18 cellular contexts compared by ENCODE assay signal in the genomic region with DNA sequence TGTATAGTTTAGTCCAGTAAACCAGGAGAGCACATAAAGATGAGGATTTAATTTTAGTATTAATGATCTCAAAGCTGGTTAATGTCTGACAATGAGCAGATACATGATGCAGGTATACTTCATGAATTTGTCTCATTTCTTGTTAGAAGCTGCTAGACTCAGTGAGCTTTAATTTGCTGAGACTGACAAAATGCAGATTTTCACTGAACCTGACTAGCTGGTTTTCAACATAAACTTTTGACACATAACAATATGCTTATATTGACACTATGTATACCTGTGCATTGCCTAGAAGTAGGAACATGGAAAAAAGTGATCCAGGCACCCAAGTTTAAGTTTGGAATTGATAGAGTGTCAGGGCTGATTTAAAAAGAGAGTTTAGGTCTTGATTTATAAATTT. TPM values are rescaled to one million over a fixed set of nuclear protein-coding genes. Genes with fewer than 3 reads are reported as not detected.
A peak's percentile ranks its signal among the peaks of the same experiment; 100 is the strongest.
DNase-seq lines count a peak whose midpoint lies in the region; ATAC-seq, FAIRE-seq and TF ChIP-seq lines count a peak whose summit lies in the region.
"Had no signal": no experiment of that assay in that cellular context is flagged by ENCODE, and none has a peak within 500 bp of the region (broad histone marks: within the 10 kb centered on the region; RNA-seq: fewer than 3 reads in every experiment).

No MANE protein-coding gene starts in this region.

- H3K79me2 ChIP-seq in HepG2 (ENCODE audit: insufficient read depth, low read length) (no peaks in the 10 kb centered on the region), trophoblast cell (ENCODE audit: control insufficient read depth, insufficient read depth, low read length, poor library complexity) (no peaks in the 10 kb centered on the region)

- TF ChIP-seq RAD21 in HepG2 (CRISPR knock-in tag; IDR thresholded peaks at IDR 0.05): no peak

- H3K18ac ChIP-seq in trophoblast cell (ENCODE audit: low read length): no peak overlapping the region

- BruUV-seq in HepG2 (replicated peaks; lab: Mats Ljungman, UMichigan): no TSS peak

- no peak overlapping the region for H4K12ac ChIP-seq in trophoblast cell (ENCODE audit: low read depth, low read length)

- no peak overlapping the region for H3K14ac ChIP-seq in trophoblast cell (ENCODE audit: low read length)

- no peak for TF ChIP-seq POLR2A in HepG2 (IDR thresholded peaks at IDR 0.05; ENCODE audit: insufficient read depth in 1 of 2, low read depth in 2 of 2, low read length in 2 of 2)
- TF ChIP-seq POLR2A in right lobe of liver (IDR thresholded peaks at IDR 0.05): no peak

- no peak for TF ChIP-seq CTCF in HepG2 (CRISPR knock-in tag; IDR thresholded peaks at IDR 0.05)
- TF ChIP-seq CTCF in right lobe of liver (IDR thresholded peaks at IDR 0.05): no peak

- no peak overlapping the region for H4K91ac ChIP-seq in trophoblast cell (ENCODE audit: low read depth, low read length)

- CTCF ChIA-PET in HepG2 (lab: Yijun Ruan, JAX; ENCODE audit: low intra/inter-chr PET ratio, low total read pairs): no interaction called here

- H2BK12ac ChIP-seq in trophoblast cell (ENCODE audit: low read length): no peak overlapping the region

- H3K9ac ChIP-seq in HepG2 (ENCODE audit: insufficient read depth, low read depth, low read length) (no peak overlapping the region), trophoblast cell (ENCODE audit: low read length) (no peak overlapping the region)

- no peak for DNase-seq in HepG2 (ENCODE audit: low spot score)
- no peak for DNase-seq in right lobe of liver
- DNase-seq in OCI-M1 (lab: John Stamatoyannopoulos, UW): peak; percentile 55
- no peak for DNase-seq in trophoblast cell
- DNase-seq in SHP77 (lab: John Stamatoyannopoulos, UW): no peak
- DNase-seq: 8988T; BE2C; CD8-positive, alpha-beta T cell; COR-L47; GF-D8; HCEC 1CT; HFFc6 had no signal

- no peak for FAIRE-seq in HepG2 (lab: Jason Lieb, UNC)
- FAIRE-seq: D721Med, HTR-8/SVneo had no signal

- POLR2A ChIA-PET in HepG2 (lab: Yijun Ruan, JAX): no interaction called here

- no peaks in the 10 kb centered on the region for H4K20me1 ChIP-seq in HepG2 (ENCODE audit: insufficient read depth, low read length)

- in situ Hi-C loops in HepG2 (cut with HindIII; ENCODE audit: extremely low pct_ligation_motif_present, low pct_unique_long_range_greater_than_20kb): no loop called here

- H2AK5ac ChIP-seq in trophoblast cell (ENCODE audit: low read length): no peak overlapping the region

- H3K4me2 ChIP-seq in HepG2 (ENCODE audit: low read depth, low read length) (no peak overlapping the region), trophoblast cell (ENCODE audit: low read length) (no peak overlapping the region)

- H3K4me3 ChIP-seq in HepG2 (replicated peaks in 1 of 3; ENCODE audit: insufficient read depth in 1 of 3, low read depth in 2 of 3, low read length in 3 of 3) (no peak overlapping the region), right lobe of liver (no peak overlapping the region), trophoblast cell (ENCODE audit: low read depth, low read length) (no peak overlapping the region)

- H4K8ac ChIP-seq in trophoblast cell (ENCODE audit: low read depth, low read length): no peak overlapping the region

- peaks cover 3 to 18% of the 10 kb centered on the region in 2 experiments; a peak in 3 of 5 replicates for H3K36me3 ChIP-seq in HepG2 (replicated peaks in 1 of 2; ENCODE audit: control insufficient read depth in 1 of 2, insufficient read depth in 2 of 2, low read length in 2 of 2)
- peaks cover 0 to 50% (median 4%) of the 10 kb centered on the region in 4 donors for H3K36me3 ChIP-seq in right lobe of liver
- H3K36me3 ChIP-seq in trophoblast cell (ENCODE audit: control insufficient read depth in 1 of 2, insufficient read depth in 2 of 2, low read length in 2 of 2): peaks cover 3 to 7% of the 10 kb centered on the region in 2 experiments

- H3K4ac ChIP-seq in trophoblast cell (ENCODE audit: low read depth, low read length): no peak overlapping the region

- H3K27me3 ChIP-seq in HepG2 (ENCODE audit: control insufficient read depth in 1 of 2, insufficient read depth in 2 of 2, low read length in 2 of 2): no peaks in the 10 kb centered on the region; a peak in 1 of 5 replicates
- H3K27me3 ChIP-seq in right lobe of liver: no peaks in the 10 kb centered on the region
- H3K27me3 ChIP-seq in trophoblast cell (ENCODE audit: insufficient read depth, low read length): no peaks in the 10 kb centered on the region
- H3K27me3 ChIP-seq: BE2C had no signal

- TF ChIP-seq EP300 in HepG2 (IDR thresholded peaks at IDR 0.05; ENCODE audit: low read depth in 2 of 2, low read length in 2 of 2) (no peak), HepG2 (CRISPR knock-in tag; IDR thresholded peaks at IDR 0.05; ENCODE audit: borderline replicate concordance) (no peak)

- intact Hi-C loops in HepG2 (cut with micrococcal nuclease; ENCODE audit: unreplicated experiment): no loop called here
- intact Hi-C loops in right lobe of liver (cut with DNase I): no loop called here

- H2BK5ac ChIP-seq in trophoblast cell (ENCODE audit: low read depth, low read length, poor library complexity): no peak overlapping the region

- H3K27ac ChIP-seq in HepG2 (ENCODE audit: extremely low read length, insufficient read depth, low read length) (no peak overlapping the region), right lobe of liver (no peak overlapping the region), trophoblast cell (ENCODE audit: low read depth, low read length) (no peak overlapping the region)
- H3K27ac ChIP-seq: C4-2B had no signal

- no peak overlapping the region for H2BK120ac ChIP-seq in trophoblast cell (ENCODE audit: insufficient read depth, low read length, poor library complexity)

- no peak overlapping the region for H2AFZ ChIP-seq in HepG2 (ENCODE audit: low read length)
- no peak overlapping the region for H2AFZ ChIP-seq in trophoblast cell (ENCODE audit: insufficient read depth, low read length, poor library complexity)

- H3K9me3 ChIP-seq in HepG2 (ENCODE audit: low read length): no peaks in the 10 kb centered on the region
- no peaks in the 10 kb centered on the region for H3K9me3 ChIP-seq in right lobe of liver
- no peaks in the 10 kb centered on the region for H3K9me3 ChIP-seq in trophoblast cell (ENCODE audit: insufficient read depth, low read depth, low read length)
- H3K9me3 ChIP-seq: BE2C had no signal

- no peaks in the 10 kb centered on the region for H3K79me1 ChIP-seq in trophoblast cell (ENCODE audit: low read length)

- ATAC-seq in HepG2 (no peak), right lobe of liver (no peak), esophagus mucosa (peak; percentile 84), GM18870 (IDR thresholded peaks at IDR 0.05; ENCODE audit: unreplicated experiment) (no peak)
- ATAC-seq: CD8-positive, alpha-beta T cell had no signal

- H3K4me1 ChIP-seq in HepG2 (ENCODE audit: insufficient read depth, low read length): no peaks in the 10 kb centered on the region
- no peaks in the 10 kb centered on the region for H3K4me1 ChIP-seq in right lobe of liver
- no peaks in the 10 kb centered on the region for H3K4me1 ChIP-seq in trophoblast cell (ENCODE audit: control insufficient read depth in 1 of 2, insufficient read depth in 2 of 2, low read length in 2 of 2)
- H3K4me1 ChIP-seq: BE2C had no signal

- no peak overlapping the region for H3K23ac ChIP-seq in trophoblast cell (ENCODE audit: low read length)

RNA-seq across cellular contexts. Expression of a gene that starts 10.8 kb away (rescaled TPM):
- total RNA-seq in HepG2 (2016; rRNA removed; fragmentation: Illumina TruSeq; extraction: Trizol) (12.6 and 20.2 TPM in 2 replicates), right lobe of liver (10 to 100 TPM in 1 of 6 experiments, 1 to 10 TPM in 5; 5.5 to 13.8 (median 8.1) TPM), esophagus mucosa (24.0 TPM)
- total RNA-seq in HepG2 (2016; cell fraction: cytosol; rRNA removed; fragmentation: Illumina TruSeq; extraction: Trizol; ENCODE audit: low read depth): 2.4 and 2.6 TPM in 2 replicates
- total RNA-seq in HepG2 (2016; cell fraction: insoluble cytoplasmic fraction; rRNA removed; fragmentation: Illumina TruSeq; extraction: Trizol): 11.6 and 19.3 TPM in 2 replicates
- total RNA-seq in HepG2 (2016; cell fraction: membrane; rRNA removed; fragmentation: Illumina TruSeq; extraction: Trizol): 5.3 and 7.5 TPM in 2 replicates
- 8.9 and 9.5 TPM in 2 replicates for total RNA-seq in HepG2 (2016; cell fraction: nucleus; rRNA removed; fragmentation: Illumina TruSeq; extraction: Trizol)
- 5.2 and 6.5 TPM in 2 replicates for polyA plus RNA-seq in HepG2 (2011; rRNA removed)
- 2.2 and 4.3 TPM in 2 replicates for polyA plus RNA-seq in HepG2 (2011; cell fraction: cytosol; rRNA removed)
- 1.3 and 2.2 TPM in 2 replicates for polyA plus RNA-seq in HepG2 (2011; cell fraction: nucleus; rRNA removed)
- 12.3 and 12.8 TPM in 2 replicates for polyA plus RNA-seq in HepG2 (2012)
- polyA plus RNA-seq in HepG2 (2016; cell fraction: cytosol; fragmentation: Illumina TruSeq; extraction: Trizol; ENCODE audit: low read depth): 2.4 and 3.0 TPM in 2 replicates
- 27.3 and 29.1 TPM in 2 replicates for polyA plus RNA-seq in HepG2 (2016; cell fraction: insoluble cytoplasmic fraction; fragmentation: Illumina TruSeq; extraction: Trizol; ENCODE audit: low read depth)
- polyA plus RNA-seq in HepG2 (2016; cell fraction: membrane; fragmentation: Illumina TruSeq; extraction: Trizol; ENCODE audit: low read depth): 6.5 and 7.9 TPM in 2 replicates
- 19.4 and 20.6 TPM in 2 replicates for polyA plus RNA-seq in HepG2 (2016; cell fraction: nucleus; fragmentation: Illumina TruSeq; extraction: Trizol; ENCODE audit: insufficient read depth, low read depth)
- polyA minus RNA-seq in HepG2 (2011; rRNA and poly(A)+ RNA removed; ENCODE audit: low replicate concordance): 0.98 and 1.6 TPM in 2 replicates
- polyA minus RNA-seq in HepG2 (2011; cell fraction: cytosol; rRNA and poly(A)+ RNA removed): 3.0 and 4.1 TPM in 2 replicates
- 6.2 and 9.3 TPM in 2 replicates for polyA minus RNA-seq in HepG2 (2011; cell fraction: nucleus; rRNA and poly(A)+ RNA removed)
- 27.7 and 28.0 TPM in 2 replicates for polyA plus RNA-seq in trophoblast cell (2013)

RNA-seq across cellular contexts. Expression of a gene that starts 56.4 kb away (rescaled TPM):
- total RNA-seq in HepG2 (2016; rRNA removed; fragmentation: Illumina TruSeq; extraction: Trizol) (not detected in 2 replicates), right lobe of liver (not detected), esophagus mucosa (0.08 TPM)
- not detected in 2 replicates for total RNA-seq in HepG2 (2016; cell fraction: cytosol; rRNA removed; fragmentation: Illumina TruSeq; extraction: Trizol; ENCODE audit: low read depth)
- not detected in 2 replicates for total RNA-seq in HepG2 (2016; cell fraction: insoluble cytoplasmic fraction; rRNA removed; fragmentation: Illumina TruSeq; extraction: Trizol)
- not detected in 2 replicates for total RNA-seq in HepG2 (2016; cell fraction: membrane; rRNA removed; fragmentation: Illumina TruSeq; extraction: Trizol)
- total RNA-seq in HepG2 (2016; cell fraction: nucleus; rRNA removed; fragmentation: Illumina TruSeq; extraction: Trizol): not detected in 2 replicates
- polyA plus RNA-seq in HepG2 (2011; rRNA removed): not detected in 2 replicates
- not detected in 2 replicates for polyA plus RNA-seq in HepG2 (2011; cell fraction: cytosol; rRNA removed)
- polyA plus RNA-seq in HepG2 (2011; cell fraction: nucleus; rRNA removed): not detected in 2 replicates
- polyA plus RNA-seq in HepG2 (2012): not detected in 2 replicates
- polyA plus RNA-seq in HepG2 (2016; cell fraction: cytosol; fragmentation: Illumina TruSeq; extraction: Trizol; ENCODE audit: low read depth): not detected in 2 replicates
- not detected in 2 replicates for polyA plus RNA-seq in HepG2 (2016; cell fraction: insoluble cytoplasmic fraction; fragmentation: Illumina TruSeq; extraction: Trizol; ENCODE audit: low read depth)
- polyA plus RNA-seq in HepG2 (2016; cell fraction: membrane; fragmentation: Illumina TruSeq; extraction: Trizol; ENCODE audit: low read depth): not detected in 2 replicates
- polyA plus RNA-seq in HepG2 (2016; cell fraction: nucleus; fragmentation: Illumina TruSeq; extraction: Trizol; ENCODE audit: insufficient read depth, low read depth): not detected in 2 replicates
- not detected in 2 replicates for polyA minus RNA-seq in HepG2 (2011; rRNA and poly(A)+ RNA removed; ENCODE audit: low replicate concordance)
- polyA minus RNA-seq in HepG2 (2011; cell fraction: cytosol; rRNA and poly(A)+ RNA removed): not detected in 2 replicates
- polyA minus RNA-seq in HepG2 (2011; cell fraction: nucleus; rRNA and poly(A)+ RNA removed): not detected in 2 replicates
- not detected in 2 replicates for polyA plus RNA-seq in trophoblast cell (2013)
- total RNA-seq: CD8-positive, alpha-beta T cell; H4; HFFc6 had no signal
